12 cellular contexts compared by ENCODE assay signal in genomic region chr13:52348081-52348480, GRCh38. TPM values are rescaled to one million over a fixed set of nuclear protein-coding genes. Genes with fewer than 3 reads are reported as not detected.
DNase-seq lines count a peak whose midpoint lies in the region; TF ChIP-seq lines count a peak whose summit lies in the region.
"Had no signal": no experiment of that assay in that cellular context is flagged by ENCODE, and none has a peak within 500 bp of the region (broad histone marks: within the 10 kb centered on the region; RNA-seq: fewer than 3 reads in every experiment).

No MANE protein-coding gene starts in this region.

- intact Hi-C loops in transverse colon (cut with DNase I; ENCODE audit: low total_unique reads), result no loop called here

- peak; percentile 71 for DNase-seq in GM04504 (ENCODE audit: low read depth)
- DNase-seq in SW480 (ENCODE audit: low spot score), result peak; percentile 93
- DNase-seq in fibroblast of the aortic adventitia (ENCODE audit: low read depth), result peak; percentile 96
- peak; percentile 96 for DNase-seq in renal cortical epithelial cell (ENCODE audit: low read depth)
- DNase-seq in NCI-H1048 (lab: John Stamatoyannopoulos, UW), result no peak
- no peak for DNase-seq in transverse colon
- DNase-seq in pons (ENCODE audit: low spot score), result no peak
- no peak for DNase-seq in GM10248 (ENCODE audit: extremely low spot score)
- DNase-seq: DMS79, MM.1S, NCI-H748 treated with DMSO at 0.1 percent for 48 hours, thyroid gland had no signal

- CTCF ChIA-PET in GM10248 (lab: Yijun Ruan, JAX), result interaction anchor here (1.4 to 1.6 kb wide), 3 partner anchors 18 to 102 kb away, joined by 4 to 5 read pairs (median 4); no protein-coding TSS in a partner anchor

- no peaks in the 10 kb centered on the region for H3K27me3 ChIP-seq in transverse colon
- H3K27me3 ChIP-seq: thyroid gland had no signal

- no peak overlapping the region for H3K27ac ChIP-seq in transverse colon
- H3K27ac ChIP-seq: thyroid gland had no signal

- no peaks in the 10 kb centered on the region for H3K36me3 ChIP-seq in transverse colon
- H3K36me3 ChIP-seq: thyroid gland had no signal

- POLR2A ChIA-PET in GM10248 (lab: Yijun Ruan, JAX), result no interaction called here

- no peaks in the 10 kb centered on the region for H3K9me3 ChIP-seq in transverse colon
- H3K9me3 ChIP-seq: thyroid gland had no signal

- 29 to 40% methylated on average over 4 of the region's 4 CpGs for WGBS in transverse colon (ENCODE audit: low coverage in 1 of 2), 2 donors

- H3K4me3 ChIP-seq in fibroblast of the aortic adventitia (ENCODE audit: low read depth, low read length) (no peak overlapping the region), transverse colon (no peak overlapping the region)
- H3K4me3 ChIP-seq: thyroid gland had no signal

- H3K4me1 ChIP-seq in transverse colon, result no peaks in the 10 kb centered on the region
- H3K4me1 ChIP-seq: thyroid gland had no signal

- in situ Hi-C loops in transverse colon (cut with MboI; ENCODE audit: low pct_ligation_motif_present in 1 of 4, low pct_unique_long_range_greater_than_20kb in 1 of 4, low sequenced_read_pairs in 3 of 4), result no loop called here

- no peak for TF ChIP-seq EP300 in transverse colon (IDR thresholded peaks at IDR 0.05; ENCODE audit: low read depth)

- TF ChIP-seq POLR2A in transverse colon (IDR thresholded peaks at IDR 0.05), result no peak

- no peak for TF ChIP-seq CTCF in fibroblast of the aortic adventitia (IDR thresholded peaks at IDR 0.05; ENCODE audit: insufficient read depth, low read length)
- TF ChIP-seq CTCF in transverse colon (IDR thresholded peaks at IDR 0.05), result no peak
- no peak for TF ChIP-seq CTCF in GM10248 (IDR thresholded peaks at IDR 0.05; ENCODE audit: control extremely low read depth, extremely low read depth, low read depth, missing control alignments)

RNA-seq across cellular contexts. Expression of gene THSD1, which starts 57.9 kb away (rescaled TPM):
- total RNA-seq in fibroblast of the aortic adventitia (ENCODE audit: low replicate concordance) (4.8 and 6.0 TPM in 2 replicates), renal cortical epithelial cell (12.0 and 18.9 TPM in 2 replicates), transverse colon (1 to 10 TPM; 1.2 to 1.9 (median 1.8) TPM)

Comparison
In these comparisons a context has a peak if more than half of its experiments do, and no peak if none do; other contexts are left out.
1. DNase-seq: peak in GM04504 (single experiment), SW480 (single experiment), fibroblast of the aortic adventitia (single experiment) and renal cortical epithelial cell (single experiment); none in NCI-H1048 (single experiment), transverse colon (single experiment), pons (single experiment) and GM10248 (single experiment).